Comparison of ENCODE assay signal across 1 cellular context in genomic region chr17:38824899-38825761, GRCh38.
TF ChIP-seq lines count a peak whose summit lies in the region.

TSS of gene CWC25 (minus strand) at chr17:38825321. CDS start at chr17:38825183, 138 bp downstream.

TF ChIP-seq in K562, 482 proteins besides CTCF, POLR2A, EP300 and RAD21 (continued from another document and continues in another):
- TF ChIP-seq ZKSCAN8 (CRISPR knock-in tag; IDR thresholded peaks at IDR 0.05) (no peak), RAD51 (IDR thresholded peaks at IDR 0.05; ENCODE audit: borderline replicate concordance, low read depth) (no peak), HDAC2 (IDR thresholded peaks at IDR 0.05) (peak; percentile 82), RBFOX2 (IDR thresholded peaks at IDR 0.05; ENCODE audit: low read depth, low read length) (peak; percentile 98), ZBTB17 (CRISPR knock-in tag; IDR thresholded peaks at IDR 0.05) (0 out of 2 replicates have a peak, but pooled peaks have one; percentile 26), GATAD2A (IDR thresholded peaks at IDR 0.05) (no peak), CLOCK (CRISPR knock-in tag; IDR thresholded peaks at IDR 0.05; ENCODE audit: borderline replicate concordance) (no peak), EGR1 (conservative IDR thresholded peaks at IDR 0.05) (peak; percentile 70), KDM4B (IDR thresholded peaks at IDR 0.05; ENCODE audit: borderline replicate concordance in 2 of 2, low read depth in 1 of 2) (no peak; a peak in 1 of 4 replicates), TRIM24 (IDR thresholded peaks at IDR 0.05) (no peak), MCM3 (IDR thresholded peaks at IDR 0.05) (no peak), POLR2AphosphoS2 (IDR thresholded peaks at IDR 0.05; ENCODE audit: low read length) (no peak), FOS (IDR thresholded peaks at IDR 0.05; ENCODE audit: extremely low read depth, insufficient read length) (peak; percentile 19), ID3 (CRISPR knock-in tag; IDR thresholded peaks at IDR 0.05) (no peak), ID3 (tag; IDR thresholded peaks at IDR 0.05) (peak; percentile 69; the same call in 1 of the 2 replicates), U2AF1 (optimal IDR thresholded peaks at IDR 0.05; ENCODE audit: low read depth, low read length) (no peak), SMARCE1 (IDR thresholded peaks at IDR 0.05) (no peak; the same call in 1 of the 2 replicates), ZNF609 (CRISPR knock-in tag; IDR thresholded peaks at IDR 0.05; ENCODE audit: borderline replicate concordance) (no peak), ZNF75A (CRISPR knock-in tag; IDR thresholded peaks at IDR 0.05) (no peak), FOXO4 (CRISPR knock-in tag; IDR thresholded peaks at IDR 0.05) (no peak), POU5F1 (IDR thresholded peaks at IDR 0.05; ENCODE audit: borderline replicate concordance, low read depth, low read length, partially characterized antibody) (peak; percentile 88), ZNF311 (CRISPR knock-in tag; IDR thresholded peaks at IDR 0.05) (no peak), ZBTB8A (IDR thresholded peaks at IDR 0.05; ENCODE audit: partially characterized antibody) (no peak), EZH2 (IDR thresholded peaks at IDR 0.05; ENCODE audit: borderline replicate concordance, low read depth, low read length) (no peak), PHF21A (IDR thresholded peaks at IDR 0.05; ENCODE audit: borderline replicate concordance, low read depth) (no peak), FOXJ2 (tag; IDR thresholded peaks at IDR 0.05) (no peak), ILF3 (IDR thresholded peaks at IDR 0.05; ENCODE audit: borderline replicate concordance) (no peak), AFF1 (IDR thresholded peaks at IDR 0.05; ENCODE audit: low read depth in 1 of 2, partially characterized antibody in 2 of 2) (peak in 1 of 2 experiments; percentile 72), MBD2 (IDR thresholded peaks at IDR 0.05; ENCODE audit: borderline replicate concordance, low read depth) (peak; percentile 94), CBX8 (IDR thresholded peaks at IDR 0.05; ENCODE audit: borderline replicate concordance, extremely low read depth, low read depth, low read length, poor library complexity, severe bottlenecking) (no peak), MCM2 (IDR thresholded peaks at IDR 0.05; ENCODE audit: low read depth) (no peak), TEAD1 (CRISPR knock-in tag; IDR thresholded peaks at IDR 0.05) (peak in 1 of 2 experiments; percentile 65; a peak in 1 of 4 replicates), ZKSCAN1 (IDR thresholded peaks at IDR 0.05; ENCODE audit: low read depth, low read length) (peak; percentile 96), NCOA6 (IDR thresholded peaks at IDR 0.05) (no peak), SOX6 (IDR thresholded peaks at IDR 0.05) (peak; percentile 41; the same call in 1 of the 2 replicates), TAL1 (IDR thresholded peaks at IDR 0.05) (no peak), ZNF263 (CRISPR knock-in tag; IDR thresholded peaks at IDR 0.05; ENCODE audit: borderline replicate concordance) (peak; percentile 12; the same call in 1 of the 2 replicates), ZFP1 (CRISPR knock-in tag; IDR thresholded peaks at IDR 0.05) (no peak), MYC (IDR thresholded peaks at IDR 0.05; ENCODE audit: low read depth, low read length) (peak; percentile 92), MYC (CRISPR knock-in tag; IDR thresholded peaks at IDR 0.05; ENCODE audit: borderline replicate concordance, low read depth) (no peak), ZBED1 (IDR thresholded peaks at IDR 0.05) (no peak; the same call in 1 of the 2 replicates), RREB1 (CRISPR knock-in tag; IDR thresholded peaks at IDR 0.05) (no peak), BRF1 (IDR thresholded peaks at IDR 0.05; ENCODE audit: borderline replicate concordance, extremely low read depth, insufficient read length) (no peak), KDM1A (IDR thresholded peaks at IDR 0.05) (no peak), PRMT5 (CRISPR knock-in tag; IDR thresholded peaks at IDR 0.05) (no peak), TSC22D4 (tag; IDR thresholded peaks at IDR 0.05) (no peak), PREB (CRISPR knock-in tag; IDR thresholded peaks at IDR 0.05) (0 out of 2 replicates have a peak, but pooled peaks have one; percentile 45), NCOA4 (IDR thresholded peaks at IDR 0.05; ENCODE audit: partially characterized antibody) (no peak)
